In the genomic region with DNA sequence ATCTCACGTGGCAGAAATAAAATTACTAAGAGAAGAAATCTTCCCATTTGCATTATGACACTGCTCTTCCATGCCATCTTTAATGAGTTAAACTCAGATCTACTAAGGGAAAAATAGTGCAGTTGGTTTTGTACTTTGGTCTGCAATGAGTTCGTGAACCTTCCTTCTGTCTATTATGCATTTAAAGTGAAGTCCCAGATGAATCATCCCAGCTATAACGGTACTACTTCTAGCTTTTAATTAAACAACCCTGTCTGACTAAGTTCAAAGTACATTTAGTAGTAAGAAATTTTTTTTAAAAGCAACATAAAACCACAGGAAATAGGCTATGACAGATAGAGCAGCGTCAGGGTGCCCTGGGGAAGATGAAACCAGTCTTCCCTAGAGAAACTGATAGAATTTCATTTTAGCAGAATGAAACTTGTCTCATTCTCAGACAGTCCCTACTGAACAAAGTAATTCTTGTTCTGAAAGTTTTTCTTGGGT, we compare ENCODE assay signal across 8 cellular contexts. TPM values are rescaled to one million over a fixed set of nuclear protein-coding genes. Genes with fewer than 3 reads are reported as not detected.
DNase-seq lines count a peak whose midpoint lies in the region; ATAC-seq, FAIRE-seq and TF ChIP-seq lines count a peak whose summit lies in the region.

No MANE protein-coding gene starts in this region.

- peak; percentile 84 for ATAC-seq in SK-N-SH treated with all-trans-retinoic acid at 6 μM for 48 hours

- H3K9me3 ChIP-seq in esophagus muscularis mucosa: no peaks in the 10 kb centered on the region

- H3K36me3 ChIP-seq in bronchial epithelial cell (ENCODE audit: control insufficient read depth, insufficient read depth, low read length) (no peaks in the 10 kb centered on the region), esophagus muscularis mucosa (no peaks in the 10 kb centered on the region)

- no peak for TF ChIP-seq POLR2A in lower leg skin (IDR thresholded peaks at IDR 0.05)
- no peak for TF ChIP-seq POLR2A in esophagus muscularis mucosa (IDR thresholded peaks at IDR 0.05; ENCODE audit: low read depth)

- no peak for FAIRE-seq in bronchial epithelial cell (lab: Jason Lieb, UNC)

- peak; percentile 31 for DNase-seq in activated gamma-delta T cell treated with Interleukin-2 at 50 U/mL for 16 hours
- no peak for DNase-seq in activated gamma-delta T cell (lab: John Stamatoyannopoulos, UW)
- DNase-seq in bronchial epithelial cell (ENCODE audit: low read depth): peak; percentile 88
- DNase-seq in stimulated activated CD4-positive, alpha-beta T cell treated with anti-CD3 and anti-CD28 coated beads, TNF-alpha, amount 100 ng/mL, for 1 hour (ENCODE audit: low read depth in 3 of 3, low spot score in 1 of 3): peak in 2 of 3 donors; percentile 23 to 30
- no peak for DNase-seq in lower leg skin (ENCODE audit: low spot score in 2 of 2)
- no peak for DNase-seq in esophagus muscularis mucosa (ENCODE audit: extremely low spot score)
- DNase-seq in NAMALWA (ENCODE audit: low spot score): no peak

- TF ChIP-seq EP300 in esophagus muscularis mucosa (IDR thresholded peaks at IDR 0.05): no peak

- 35 to 48% methylated on average over 4 of the region's 4 CpGs for WGBS in lower leg skin, 2 donors
- 49% methylated on average over 4 of the region's 4 CpGs for WGBS in esophagus muscularis mucosa

- H3K27me3 ChIP-seq in bronchial epithelial cell (ENCODE audit: control insufficient read depth, insufficient read depth, low read length) (no peaks in the 10 kb centered on the region), esophagus muscularis mucosa (no peaks in the 10 kb centered on the region)

- no peaks in the 10 kb centered on the region for H3K4me1 ChIP-seq in esophagus muscularis mucosa

- H3K27ac ChIP-seq in esophagus muscularis mucosa (replicated peaks in 1 of 4): no peak overlapping the region

- intact Hi-C loops in lower leg skin (cut with DNase I; ENCODE audit: low total_unique reads): loop anchor here (10.0 kb wide), 1 partner anchor 207 kb away; no protein-coding TSS in a partner anchor
- intact Hi-C loops in esophagus muscularis mucosa (cut with DNase I): loop anchor here (10.0 kb wide), 1 partner anchor 207 kb away; no protein-coding TSS in a partner anchor

- TF ChIP-seq CTCF in bronchial epithelial cell (IDR thresholded peaks at IDR 0.05; ENCODE audit: insufficient read depth, low read length, severe bottlenecking): no peak
- no peak for TF ChIP-seq CTCF in lower leg skin (IDR thresholded peaks at IDR 0.05)
- no peak for TF ChIP-seq CTCF in esophagus muscularis mucosa (IDR thresholded peaks at IDR 0.05)

- H3K4me3 ChIP-seq in bronchial epithelial cell (ENCODE audit: low read depth, low read length) (no peak overlapping the region), lower leg skin (ENCODE audit: low read depth, poor library complexity, severe bottlenecking) (no peak overlapping the region), esophagus muscularis mucosa (no peak overlapping the region)

TF ChIP-seq in SK-N-SH treated with all-trans-retinoic acid at 6 μM for 48 hours, 23 proteins besides CTCF, POLR2A, EP300 and RAD21:
- no peak for TF ChIP-seq ZC3H10 (CRISPR knock-in tag; IDR thresholded peaks at IDR 0.05)
- TF ChIP-seq ZNF565 (CRISPR knock-in tag; conservative IDR thresholded peaks at IDR 0.05; ENCODE audit: low read depth): no peak
- no peak for TF ChIP-seq ZNF70 (CRISPR knock-in tag; IDR thresholded peaks at IDR 0.05)

RNA-seq across cellular contexts. Expression of a gene that starts 1.8 kb away (rescaled TPM):
- total RNA-seq in bronchial epithelial cell (not detected in 2 replicates), lower leg skin (not detected), esophagus muscularis mucosa (under 1 TPM in 1 of 4 donors, not detected in 3; 0.29 TPM)

RNA-seq across cellular contexts. Expression of a gene that starts 40.4 kb away (rescaled TPM):
- total RNA-seq in bronchial epithelial cell (17.7 and 19.0 TPM in 2 replicates), lower leg skin (100 to 1,000 TPM; 139 to 237 (median 177) TPM), esophagus muscularis mucosa (10 to 100 TPM; 16.6 to 22.4 (median 20.8) TPM)

RNA-seq across cellular contexts. Expression of a gene that starts 46.6 kb away (rescaled TPM):
- total RNA-seq in bronchial epithelial cell (164 and 284 TPM in 2 replicates), lower leg skin (10 to 100 TPM; 18.7 to 69.5 (median 48.5) TPM), esophagus muscularis mucosa (100 to 1,000 TPM in 2 of 4 donors, 10 to 100 TPM in 2; 67.0 to 141 (median 95.1) TPM)

Comparison
In these comparisons a context has a peak if more than half of its experiments do, and no peak if none do; other contexts are left out.
1. DNase-seq: peak in activated gamma-delta T cell treated with Interleukin-2 at 50 U/mL for 16 hours (single experiment), bronchial epithelial cell (single experiment) and stimulated activated CD4-positive, alpha-beta T cell treated with anti-CD3 and anti-CD28 coated beads, TNF-alpha, amount 100 ng/mL, for 1 hour (2 of 3); none in activated gamma-delta T cell (single experiment), lower leg skin (0 of 2), esophagus muscularis mucosa (single experiment) and NAMALWA (single experiment).